17 cellular contexts compared by ENCODE assay signal in the genomic region with DNA sequence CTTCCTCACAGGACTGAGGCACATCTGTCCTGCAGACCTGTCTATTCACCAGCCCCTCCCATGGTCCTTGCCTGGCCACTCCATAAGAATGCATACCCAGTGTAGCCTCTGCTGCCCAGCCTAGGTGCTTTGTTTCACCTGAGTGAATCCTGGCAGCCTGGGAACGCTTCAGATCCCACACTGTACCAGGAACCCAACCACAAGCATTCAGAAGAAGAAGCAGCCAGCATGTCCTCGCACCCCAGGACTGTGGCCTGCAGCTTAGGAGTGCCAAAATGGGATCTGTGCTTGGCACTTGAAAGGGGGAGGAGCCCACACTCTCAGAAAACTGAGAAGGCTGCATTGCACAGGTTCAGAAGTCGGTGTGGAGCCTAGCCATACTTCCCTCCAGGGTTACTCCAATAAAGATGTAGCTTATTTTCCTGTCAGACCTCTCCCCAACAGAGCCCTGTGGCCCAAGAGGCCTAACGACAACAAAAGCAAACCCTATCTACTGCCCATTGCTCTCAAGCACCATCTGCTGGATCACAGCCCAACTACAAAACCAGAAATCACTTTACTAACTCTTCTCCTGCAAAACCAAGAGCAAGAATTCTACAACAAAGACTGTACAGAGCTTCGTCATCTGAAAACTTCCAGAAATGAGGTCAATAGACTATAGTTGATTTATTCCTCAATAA.
DNase-seq lines count a peak whose midpoint lies in the region; ATAC-seq and TF ChIP-seq lines count a peak whose summit lies in the region.
"Had no signal": no experiment of that assay in that cellular context is flagged by ENCODE, and none has a peak within 500 bp of the region (broad histone marks: within the 10 kb centered on the region; RNA-seq: fewer than 3 reads in every experiment).

No MANE protein-coding gene starts in this region.

- H3F3A ChIP-seq in MM.1S (ENCODE audit: insufficient read depth, low read length) (no peaks in the 10 kb centered on the region), neural progenitor cell (ENCODE audit: low read depth) (no peaks in the 10 kb centered on the region)

- peak; percentile 24 for TF ChIP-seq CTCF in GM13977 (IDR thresholded peaks at IDR 0.05; ENCODE audit: extremely low read depth, insufficient read depth, missing control alignments)
- no peak for TF ChIP-seq CTCF in MM.1S (IDR thresholded peaks at IDR 0.05; ENCODE audit: low read length)
- peak; percentile 47 for TF ChIP-seq CTCF in WERI-Rb-1 (IDR thresholded peaks at IDR 0.05; ENCODE audit: low read depth, low read length)
- peak; percentile 52 for TF ChIP-seq CTCF in neural progenitor cell (IDR thresholded peaks at IDR 0.05)

- no peak for DNase-seq in GM13977 (ENCODE audit: low spot score)
- no peak for DNase-seq in MM.1S
- no peak for DNase-seq in WERI-Rb-1
- DNase-seq in neural progenitor cell (ENCODE audit: low spot score) = peak; percentile 33
- no peak for DNase-seq in activated T-helper 1 cell treated with anti-CD3 and anti-CD28 coated beads, Interleukin-12 subunit alpha, Interleukin-12 subunit beta, Interleukin-2, Interleukin-4 antibody, amounts not matched to agents 30 ng/mL and 10 ng/mL and 1 ng/mL, durations not matched to agents 14 hours and 24 hours and 36 hours (ENCODE audit: low spot score)
- no peak for DNase-seq in activated CD4-positive, alpha-beta T cell treated with anti-CD3 and anti-CD28 coated beads, Interleukin-2, amount 50 U/mL, for 1 hour
- DNase-seq: activated CD4-positive, alpha-beta T cell treated with anti-CD3 and anti-CD28 coated beads, Interleukin-2, amount 50 U/mL, for 4 hours; amniotic stem cell; colonic mucosa; HCEC 1CT; NCI-H2107 had no signal

- H2AFZ ChIP-seq in MM.1S (ENCODE audit: low read length) = 0 out of 2 replicates have a peak overlapping the region, but pooled peaks have one; percentile 17
- peak overlapping the region; percentile 8 for H2AFZ ChIP-seq in neural progenitor cell (replicated peaks)

- H3K36me3 ChIP-seq in MM.1S (replicated peaks; ENCODE audit: insufficient read depth, low read length) (no peaks in the 10 kb centered on the region), WERI-Rb-1 (no peaks in the 10 kb centered on the region), neural progenitor cell (no peaks in the 10 kb centered on the region)
- H3K36me3 ChIP-seq: colonic mucosa, esophagus muscularis mucosa had no signal

- H3K36me3 Mint-ChIP-seq in neural progenitor cell = no peaks in the 10 kb centered on the region
- no peaks in the 10 kb centered on the region for H3K36me3 Mint-ChIP-seq in stimulated activated memory B cell treated with anti-CD40 and anti-IgM and Interleukin-4, amounts not matched to agents 10 μg/mL and 1 μg/mL and 100 μg/mL, for 72 hours
- no peaks in the 10 kb centered on the region for H3K36me3 Mint-ChIP-seq in activated T-helper 1 cell treated with anti-CD3 and anti-CD28 coated beads, Interleukin-12 subunit alpha, Interleukin-12 subunit beta, Interleukin-2, Interleukin-4 antibody, amounts not matched to agents 30 ng/mL and 10 ng/mL and 1 ng/mL, durations not matched to agents 14 hours and 24 hours and 36 hours (ENCODE audit: low read depth)
- H3K36me3 Mint-ChIP-seq: CD14-positive monocyte had no signal

- no peak for ATAC-seq in stimulated activated memory B cell treated with anti-CD40 and anti-IgM and Interleukin-4, amounts not matched to agents 10 μg/mL and 1 μg/mL and 100 μg/mL, for 72 hours
- no peak for ATAC-seq in HG02884 (IDR thresholded peaks at IDR 0.05; ENCODE audit: unreplicated experiment)

- no peaks in the 10 kb centered on the region for H3K9me3 ChIP-seq in MM.1S (replicated peaks; ENCODE audit: insufficient read depth, low read length)
- no peaks in the 10 kb centered on the region for H3K9me3 ChIP-seq in WERI-Rb-1 (ENCODE audit: severe bottlenecking)
- H3K9me3 ChIP-seq in neural progenitor cell (ENCODE audit: low read depth) = no peaks in the 10 kb centered on the region
- H3K9me3 ChIP-seq: colonic mucosa had no signal

- no peaks in the 10 kb centered on the region for H4K20me1 ChIP-seq in MM.1S (ENCODE audit: insufficient read depth, low read length)
- no peaks in the 10 kb centered on the region for H4K20me1 ChIP-seq in neural progenitor cell (ENCODE audit: low read depth)

- H3K9me3 Mint-ChIP-seq in neural progenitor cell = no peaks in the 10 kb centered on the region
- H3K9me3 Mint-ChIP-seq in stimulated activated memory B cell treated with anti-CD40 and anti-IgM and Interleukin-4, amounts not matched to agents 10 μg/mL and 1 μg/mL and 100 μg/mL, for 72 hours = peaks cover 7% of the 10 kb centered on the region
- H3K9me3 Mint-ChIP-seq in activated T-helper 1 cell treated with anti-CD3 and anti-CD28 coated beads, Interleukin-12 subunit alpha, Interleukin-12 subunit beta, Interleukin-2, Interleukin-4 antibody, amounts not matched to agents 30 ng/mL and 10 ng/mL and 1 ng/mL, durations not matched to agents 14 hours and 24 hours and 36 hours = peaks cover 11% of the 10 kb centered on the region

- H3K27me3 Mint-ChIP-seq in neural progenitor cell (ENCODE audit: insufficient read depth, low read depth) = peaks cover 3% of the 10 kb centered on the region
- no peaks in the 10 kb centered on the region for H3K27me3 Mint-ChIP-seq in stimulated activated memory B cell treated with anti-CD40 and anti-IgM and Interleukin-4, amounts not matched to agents 10 μg/mL and 1 μg/mL and 100 μg/mL, for 72 hours
- no peaks in the 10 kb centered on the region for H3K27me3 Mint-ChIP-seq in activated T-helper 1 cell treated with anti-CD3 and anti-CD28 coated beads, Interleukin-12 subunit alpha, Interleukin-12 subunit beta, Interleukin-2, Interleukin-4 antibody, amounts not matched to agents 30 ng/mL and 10 ng/mL and 1 ng/mL, durations not matched to agents 14 hours and 24 hours and 36 hours (ENCODE audit: insufficient read depth)
- H3K27me3 Mint-ChIP-seq: stimulated activated naive CD8-positive, alpha-beta T cell treated with anti-CD3 and anti-CD28 coated beads, Interleukin-15, Interleukin-2, amounts not matched to agents 100 ng/mL and 50 ng/mL, for 24 hours had no signal

- H3K4me1 ChIP-seq in MM.1S (ENCODE audit: low read length) (no peaks in the 10 kb centered on the region), neural progenitor cell (no peaks in the 10 kb centered on the region)
- H3K4me1 ChIP-seq: colonic mucosa, esophagus muscularis mucosa had no signal

- no peaks in the 10 kb centered on the region for H3K4me1 Mint-ChIP-seq in neural progenitor cell
- no peaks in the 10 kb centered on the region for H3K4me1 Mint-ChIP-seq in stimulated activated memory B cell treated with anti-CD40 and anti-IgM and Interleukin-4, amounts not matched to agents 10 μg/mL and 1 μg/mL and 100 μg/mL, for 72 hours
- no peaks in the 10 kb centered on the region for H3K4me1 Mint-ChIP-seq in activated T-helper 1 cell treated with anti-CD3 and anti-CD28 coated beads, Interleukin-12 subunit alpha, Interleukin-12 subunit beta, Interleukin-2, Interleukin-4 antibody, amounts not matched to agents 30 ng/mL and 10 ng/mL and 1 ng/mL, durations not matched to agents 14 hours and 24 hours and 36 hours (ENCODE audit: low read depth)
- H3K4me1 Mint-ChIP-seq: CD14-positive monocyte had no signal

- H3K4me2 ChIP-seq in MM.1S (ENCODE audit: low read depth, low read length) = no peak overlapping the region
- H3K4me2 ChIP-seq in neural progenitor cell = no peak overlapping the region

- H3K27ac Mint-ChIP-seq in neural progenitor cell = no peak overlapping the region
- no peak overlapping the region for H3K27ac Mint-ChIP-seq in stimulated activated memory B cell treated with anti-CD40 and anti-IgM and Interleukin-4, amounts not matched to agents 10 μg/mL and 1 μg/mL and 100 μg/mL, for 72 hours
- H3K27ac Mint-ChIP-seq in activated T-helper 1 cell treated with anti-CD3 and anti-CD28 coated beads, Interleukin-12 subunit alpha, Interleukin-12 subunit beta, Interleukin-2, Interleukin-4 antibody, amounts not matched to agents 30 ng/mL and 10 ng/mL and 1 ng/mL, durations not matched to agents 14 hours and 24 hours and 36 hours = no peak overlapping the region
- H3K27ac Mint-ChIP-seq: CD14-positive monocyte; stimulated activated naive CD8-positive, alpha-beta T cell treated with anti-CD3 and anti-CD28 coated beads, Interleukin-15, Interleukin-2, amounts not matched to agents 100 ng/mL and 50 ng/mL, for 24 hours; T-helper 2 cell treated with Interferon-gamma antibody and Interleukin-4, amounts not matched to agents 5 μg/mL and 100 μg/mL, for 36 hours had no signal

- H3K4me3 Mint-ChIP-seq in neural progenitor cell = no peak overlapping the region
- H3K4me3 Mint-ChIP-seq in stimulated activated memory B cell treated with anti-CD40 and anti-IgM and Interleukin-4, amounts not matched to agents 10 μg/mL and 1 μg/mL and 100 μg/mL, for 72 hours = no peak overlapping the region
- H3K4me3 Mint-ChIP-seq in activated T-helper 1 cell treated with anti-CD3 and anti-CD28 coated beads, Interleukin-12 subunit alpha, Interleukin-12 subunit beta, Interleukin-2, Interleukin-4 antibody, amounts not matched to agents 30 ng/mL and 10 ng/mL and 1 ng/mL, durations not matched to agents 14 hours and 24 hours and 36 hours = no peak overlapping the region
- H3K4me3 Mint-ChIP-seq: CD14-positive monocyte; stimulated activated naive CD8-positive, alpha-beta T cell treated with anti-CD3 and anti-CD28 coated beads, Interleukin-15, Interleukin-2, amounts not matched to agents 100 ng/mL and 50 ng/mL, for 24 hours; T-helper 2 cell treated with Interferon-gamma antibody and Interleukin-4, amounts not matched to agents 5 μg/mL and 100 μg/mL, for 36 hours had no signal

- no peaks in the 10 kb centered on the region for H3K27me3 ChIP-seq in MM.1S (replicated peaks; ENCODE audit: insufficient read depth, low read length)
- no peaks in the 10 kb centered on the region for H3K27me3 ChIP-seq in WERI-Rb-1 (ENCODE audit: insufficient read depth, low read depth, severe bottlenecking)
- no peaks in the 10 kb centered on the region for H3K27me3 ChIP-seq in neural progenitor cell
- H3K27me3 ChIP-seq: colonic mucosa, esophagus muscularis mucosa had no signal

- intact Hi-C loops in activated T-helper 1 cell treated with anti-CD3 and anti-CD28 coated beads, Interleukin-12 subunit alpha, Interleukin-12 subunit beta, Interleukin-2, Interleukin-4 antibody, amounts not matched to agents 30 ng/mL and 10 ng/mL and 1 ng/mL, durations not matched to agents 14 hours and 24 hours and 36 hours (cut with micrococcal nuclease) = no loop called here

- H3K9me2 ChIP-seq in MM.1S (replicated peaks; ENCODE audit: insufficient read depth, low read length) = no peaks in the 10 kb centered on the region

- H3K79me2 ChIP-seq in MM.1S (ENCODE audit: low read length) (no peaks in the 10 kb centered on the region), neural progenitor cell (ENCODE audit: low read depth) (no peaks in the 10 kb centered on the region)

- no peak overlapping the region for H3K9ac ChIP-seq in MM.1S (ENCODE audit: low read length)
- no peak overlapping the region for H3K9ac ChIP-seq in neural progenitor cell

- H3K27ac ChIP-seq in MM.1S (ENCODE audit: low read length) = no peak overlapping the region
- no peak overlapping the region for H3K27ac ChIP-seq in WERI-Rb-1
- H3K27ac ChIP-seq in neural progenitor cell = no peak overlapping the region
- H3K27ac ChIP-seq: colonic mucosa, esophagus muscularis mucosa had no signal

- no peak overlapping the region for H3K4me3 ChIP-seq in MM.1S (ENCODE audit: low read length)
- no peak overlapping the region for H3K4me3 ChIP-seq in WERI-Rb-1 (ENCODE audit: low read depth, low read length)
- no peak overlapping the region for H3K4me3 ChIP-seq in neural progenitor cell
- H3K4me3 ChIP-seq: colonic mucosa, esophagus muscularis mucosa had no signal

- in situ Hi-C loops in GM13977 (cut with MboI; ENCODE audit: low pct_unique_long_range_greater_than_20kb, low sequenced_read_pairs, unreplicated experiment) = no loop called here
